Comparison of ENCODE assay signal across 13 cellular contexts in genomic region chr14:88986146-88986841, GRCh38.
DNase-seq lines count a peak whose midpoint lies in the region; ATAC-seq and TF ChIP-seq lines count a peak whose summit lies in the region.
"Had no signal": no experiment of that assay in that cellular context is flagged by ENCODE, and none has a peak within 500 bp of the region (broad histone marks: within the 10 kb centered on the region; RNA-seq: fewer than 3 reads in every experiment).

No MANE protein-coding gene starts in this region.

- H3K9me3 Mint-ChIP-seq in activated T-helper 2 cell treated with anti-CD3 and anti-CD28 coated beads, Interferon-gamma antibody, Interleukin-2, Interleukin-4, amounts not matched to agents 10 μg/mL and 5 μg/mL and 100 μg/mL, durations not matched to agents 14 hours and 24 hours and 36 hours = peaks cover 3% of the 10 kb centered on the region
- peaks cover 6% of the 10 kb centered on the region for H3K9me3 Mint-ChIP-seq in natural killer cell treated with Interleukin-12 subunit alpha and Interleukin-12 subunit beta and Interleukin-15 and Interleukin-18, amount 100 ng/mL, for 72 hours
- H3K9me3 Mint-ChIP-seq: activated naive CD8-positive, alpha-beta T cell treated with anti-CD3 and anti-CD28 coated beads, Interleukin-2, amount 10 ng/mL, durations not matched to agents 7 days and 5 days had no signal

- TF ChIP-seq CTCF in lung (IDR thresholded peaks at IDR 0.05; ENCODE audit: control extremely low read depth, extremely low read depth) = no peak

- no peak for ATAC-seq in lung (ENCODE audit: insufficient read depth, low FRiP score)
- ATAC-seq in natural killer cell treated with Interleukin-12 subunit alpha and Interleukin-12 subunit beta and Interleukin-15 and Interleukin-18, amount 100 ng/mL, for 72 hours = no peak
- no peak for ATAC-seq in HG03280 (IDR thresholded peaks at IDR 0.05; ENCODE audit: unreplicated experiment)

- no peaks in the 10 kb centered on the region for H3K36me3 Mint-ChIP-seq in activated T-helper 2 cell treated with anti-CD3 and anti-CD28 coated beads, Interferon-gamma antibody, Interleukin-2, Interleukin-4, amounts not matched to agents 10 μg/mL and 5 μg/mL and 100 μg/mL, durations not matched to agents 14 hours and 24 hours and 36 hours (ENCODE audit: low read depth)
- H3K36me3 Mint-ChIP-seq in natural killer cell treated with Interleukin-12 subunit alpha and Interleukin-12 subunit beta and Interleukin-15 and Interleukin-18, amount 100 ng/mL, for 72 hours = no peaks in the 10 kb centered on the region
- H3K36me3 Mint-ChIP-seq: activated naive CD8-positive, alpha-beta T cell treated with anti-CD3 and anti-CD28 coated beads, Interleukin-2, amount 10 ng/mL, durations not matched to agents 7 days and 5 days had no signal

- 75 to 87% methylated on average over 11 of the region's 11 CpGs for WGBS in lung, 2 donors

- no peaks in the 10 kb centered on the region for H3K4me1 ChIP-seq in lung (ENCODE audit: control insufficient read depth in 2 of 2, insufficient read depth in 2 of 2, low read length in 2 of 2)

- H3K4me3 Mint-ChIP-seq in activated T-helper 2 cell treated with anti-CD3 and anti-CD28 coated beads, Interferon-gamma antibody, Interleukin-2, Interleukin-4, amounts not matched to agents 10 μg/mL and 5 μg/mL and 100 μg/mL, durations not matched to agents 14 hours and 24 hours and 36 hours (ENCODE audit: low read depth) = no peak overlapping the region
- no peak overlapping the region for H3K4me3 Mint-ChIP-seq in natural killer cell treated with Interleukin-12 subunit alpha and Interleukin-12 subunit beta and Interleukin-15 and Interleukin-18, amount 100 ng/mL, for 72 hours
- H3K4me3 Mint-ChIP-seq: activated naive CD8-positive, alpha-beta T cell treated with anti-CD3 and anti-CD28 coated beads, Interleukin-2, amount 10 ng/mL, durations not matched to agents 7 days and 5 days had no signal

- intact Hi-C loops in activated T-helper 2 cell treated with anti-CD3 and anti-CD28 coated beads, Interferon-gamma antibody, Interleukin-2, Interleukin-4, amounts not matched to agents 10 μg/mL and 5 μg/mL and 100 μg/mL, durations not matched to agents 14 hours and 24 hours and 36 hours (cut with micrococcal nuclease) = no loop called here

- H3K27me3 ChIP-seq in lung (ENCODE audit: control insufficient read depth, insufficient read depth) = no peaks in the 10 kb centered on the region

- no peaks in the 10 kb centered on the region for H3K27me3 Mint-ChIP-seq in activated T-helper 2 cell treated with anti-CD3 and anti-CD28 coated beads, Interferon-gamma antibody, Interleukin-2, Interleukin-4, amounts not matched to agents 10 μg/mL and 5 μg/mL and 100 μg/mL, durations not matched to agents 14 hours and 24 hours and 36 hours (ENCODE audit: low read depth)
- peaks cover 15% of the 10 kb centered on the region in 2 donors for H3K27me3 Mint-ChIP-seq in natural killer cell treated with Interleukin-12 subunit alpha and Interleukin-12 subunit beta and Interleukin-15 and Interleukin-18, amount 100 ng/mL, for 72 hours

- no peaks in the 10 kb centered on the region for H3K4me1 Mint-ChIP-seq in activated T-helper 2 cell treated with anti-CD3 and anti-CD28 coated beads, Interferon-gamma antibody, Interleukin-2, Interleukin-4, amounts not matched to agents 10 μg/mL and 5 μg/mL and 100 μg/mL, durations not matched to agents 14 hours and 24 hours and 36 hours (ENCODE audit: low read depth)
- no peaks in the 10 kb centered on the region for H3K4me1 Mint-ChIP-seq in natural killer cell treated with Interleukin-12 subunit alpha and Interleukin-12 subunit beta and Interleukin-15 and Interleukin-18, amount 100 ng/mL, for 72 hours (ENCODE audit: low read depth in 2 of 2)
- H3K4me1 Mint-ChIP-seq: activated naive CD8-positive, alpha-beta T cell treated with anti-CD3 and anti-CD28 coated beads, Interleukin-2, amount 10 ng/mL, durations not matched to agents 7 days and 5 days had no signal

- no peaks in the 10 kb centered on the region for H3K36me3 ChIP-seq in lung (ENCODE audit: control insufficient read depth in 2 of 2, insufficient read depth in 2 of 2, low read length in 2 of 2)

- no peak overlapping the region for H3K4me3 ChIP-seq in lung

- H3K9me3 ChIP-seq in lung (ENCODE audit: control insufficient read depth in 2 of 2, insufficient read depth in 1 of 2, low read length in 1 of 2) = peaks cover 0 to 14% of the 10 kb centered on the region in 2 donors

- H3K27ac Mint-ChIP-seq in activated T-helper 2 cell treated with anti-CD3 and anti-CD28 coated beads, Interferon-gamma antibody, Interleukin-2, Interleukin-4, amounts not matched to agents 10 μg/mL and 5 μg/mL and 100 μg/mL, durations not matched to agents 14 hours and 24 hours and 36 hours = no peak overlapping the region
- no peak overlapping the region for H3K27ac Mint-ChIP-seq in natural killer cell treated with Interleukin-12 subunit alpha and Interleukin-12 subunit beta and Interleukin-15 and Interleukin-18, amount 100 ng/mL, for 72 hours
- H3K27ac Mint-ChIP-seq: activated naive CD8-positive, alpha-beta T cell treated with anti-CD3 and anti-CD28 coated beads, Interleukin-2, amount 10 ng/mL, durations not matched to agents 7 days and 5 days had no signal

- DNase-seq in ELR (ENCODE audit: low read depth) (peak; percentile 84), NCI-H524 (lab: John Stamatoyannopoulos, UW) (peak; percentile 65 to 84), astrocyte of the hippocampus (ENCODE audit: low read depth, low spot score) (peak; percentile 64), lung (ENCODE audit: low spot score) (peak; percentile 31), NCI-H1048 (lab: John Stamatoyannopoulos, UW) (no peak)
- no peak for DNase-seq in activated T-helper 2 cell treated with anti-CD3 and anti-CD28 coated beads, Interferon-gamma antibody, Interleukin-2, Interleukin-4, amounts not matched to agents 10 μg/mL and 5 μg/mL and 100 μg/mL, durations not matched to agents 14 hours and 24 hours and 36 hours (ENCODE audit: low spot score)
- no peak for DNase-seq in natural killer cell treated with Interleukin-12 subunit alpha and Interleukin-12 subunit beta and Interleukin-15 and Interleukin-18, amount 100 ng/mL, for 72 hours (ENCODE audit: low spot score)
- DNase-seq: activated naive CD8-positive, alpha-beta T cell treated with anti-CD3 and anti-CD28 coated beads, Interleukin-2, amount 10 ng/mL, durations not matched to agents 7 days and 5 days; effector memory CD4-positive, alpha-beta T cell; NCI-H1105 treated with DMSO at 0.1 percent for 48 hours; retina; T-helper 2 cell had no signal

- no peak overlapping the region for H3K27ac ChIP-seq in lung (ENCODE audit: low read depth in 1 of 2, low read length in 1 of 2)

Comparison
In these comparisons a context has a peak if more than half of its experiments do, and no peak if none do; other contexts are left out.
1. DNase-seq: peak in ELR (single experiment), NCI-H524 (2 of 2), astrocyte of the hippocampus (single experiment) and lung (single experiment); none in NCI-H1048 (single experiment), activated T-helper 2 cell treated with anti-CD3 and anti-CD28 coated beads, Interferon-gamma antibody, Interleukin-2, Interleukin-4, amounts not matched to agents 10 μg/mL and 5 μg/mL and 100 μg/mL, durations not matched to agents 14 hours and 24 hours and 36 hours (single experiment) and natural killer cell treated with Interleukin-12 subunit alpha and Interleukin-12 subunit beta and Interleukin-15 and Interleukin-18, amount 100 ng/mL, for 72 hours (single experiment).